ENCODE assay signal across 22 cellular contexts in the genomic region with DNA sequence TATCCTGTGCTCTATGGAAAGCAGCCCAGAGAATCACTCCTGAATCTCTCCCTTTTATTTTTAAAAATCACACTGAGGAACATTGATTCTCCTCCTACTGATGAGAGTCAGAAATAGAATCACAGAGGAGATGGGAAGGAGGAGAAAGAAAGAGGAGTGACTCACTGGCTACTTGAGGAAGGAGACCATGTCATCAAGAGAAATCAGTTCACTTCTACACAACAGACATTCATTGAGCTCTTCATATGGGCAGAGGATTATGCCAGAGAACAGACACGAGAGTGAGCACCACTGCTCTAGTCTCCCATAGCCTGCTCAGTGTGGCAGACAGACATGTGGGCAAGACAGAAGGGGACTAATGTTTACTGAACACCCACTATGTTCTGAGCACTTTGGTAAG. TPM values are rescaled to one million over a fixed set of nuclear protein-coding genes. Genes with fewer than 3 reads are reported as not detected.
A peak's percentile ranks its signal among the peaks of the same experiment; 100 is the strongest.
DNase-seq lines count a peak whose midpoint lies in the region; TF ChIP-seq lines count a peak whose summit lies in the region.
"Had no signal": no experiment of that assay in that cellular context is flagged by ENCODE, and none has a peak within 500 bp of the region (broad histone marks: within the 10 kb centered on the region; RNA-seq: fewer than 3 reads in every experiment).

No MANE protein-coding gene starts in this region.

- H3K4me1 ChIP-seq in colonic mucosa: no peaks in the 10 kb centered on the region
- H3K4me1 ChIP-seq: esophagus muscularis mucosa, heart right ventricle, pancreas had no signal

- peaks cover 10% of the 10 kb centered on the region for H3K4me1 Mint-ChIP-seq in osteocyte (ENCODE audit: unreplicated experiment)
- H3K4me1 Mint-ChIP-seq: activated CD4-positive, alpha-beta T cell treated with anti-CD3 and anti-CD28 coated beads for 36 hours; activated T-helper 17 cell treated with anti-CD3 and anti-CD28 coated beads, Interleukin-2, amount 50 U/mL, for 72 hours; naive thymus-derived CD8-positive, alpha-beta T cell had no signal

- H3K9ac ChIP-seq in colonic mucosa (ENCODE audit: low read depth in 2 of 2, low read length in 2 of 2): no peak overlapping the region

- no peak overlapping the region for H3K4me3 ChIP-seq in choroid plexus epithelial cell (ENCODE audit: low read depth, low read length)
- no peak overlapping the region for H3K4me3 ChIP-seq in colonic mucosa
- H3K4me3 ChIP-seq: dorsolateral prefrontal cortex, esophagus muscularis mucosa, heart right ventricle, pancreas had no signal

- H3K27me3 ChIP-seq in colonic mucosa: no peaks in the 10 kb centered on the region
- H3K27me3 ChIP-seq: dorsolateral prefrontal cortex, pancreas had no signal

- DNase-seq in AG08395 (ENCODE audit: low spot score): peak; percentile 71
- DNase-seq in HT1080 (ENCODE audit: low read depth): peak; percentile 68
- peak; percentile 26 for DNase-seq in choroid plexus epithelial cell (ENCODE audit: low read depth)
- peak; percentile 49 for DNase-seq in iris pigment epithelial cell (ENCODE audit: low read depth)
- DNase-seq in NCI-H510A treated with DMSO at 0.1 percent for 48 hours (lab: John Stamatoyannopoulos, UW): no peak
- DNase-seq in SHP77 treated with DMSO at 0.1 percent for 48 hours (lab: John Stamatoyannopoulos, UW): no peak
- no peak for DNase-seq in osteocyte (ENCODE audit: extremely low spot score, unreplicated experiment)
- DNase-seq in colonic mucosa: no peak
- DNase-seq: activated CD4-positive, alpha-beta T cell treated with anti-CD3 and anti-CD28 coated beads for 36 hours; CD4-positive, alpha-beta T cell; DMS53; dorsolateral prefrontal cortex; heart right ventricle; naive thymus-derived CD8-positive, alpha-beta T cell; NCI-H1105; NCI-H2081; NCI-H510A; pancreas; stimulated activated CD4-positive, alpha-beta T cell treated with anti-CD3 and anti-CD28 coated beads, Interleukin-1b, Interleukin-23, amount 100 ng/mL, for 48 hours; SW 1271 had no signal

- intact Hi-C loops in colonic mucosa (cut with DNase I): no loop called here

- peaks cover 12% of the 10 kb centered on the region for H3K9me3 Mint-ChIP-seq in osteocyte (ENCODE audit: unreplicated experiment)

- H3K36me3 Mint-ChIP-seq in osteocyte (ENCODE audit: unreplicated experiment): peaks cover 9% of the 10 kb centered on the region

- H3K27ac Mint-ChIP-seq in osteocyte (ENCODE audit: unreplicated experiment): no peak overlapping the region
- H3K27ac Mint-ChIP-seq: activated CD4-positive, alpha-beta T cell treated with anti-CD3 and anti-CD28 coated beads for 36 hours; activated T-helper 17 cell treated with anti-CD3 and anti-CD28 coated beads, Interleukin-2, amount 50 U/mL, for 72 hours; CD4-positive, alpha-beta T cell; naive thymus-derived CD8-positive, alpha-beta T cell had no signal

- H3K27me3 Mint-ChIP-seq in osteocyte (ENCODE audit: unreplicated experiment): no peaks in the 10 kb centered on the region

- H3K36me3 ChIP-seq in colonic mucosa: no peaks in the 10 kb centered on the region
- H3K36me3 ChIP-seq: esophagus muscularis mucosa, heart right ventricle, pancreas had no signal

- no peaks in the 10 kb centered on the region for H3K9me3 ChIP-seq in colonic mucosa
- H3K9me3 ChIP-seq: pancreas had no signal

- TF ChIP-seq CTCF in choroid plexus epithelial cell (conservative IDR thresholded peaks at IDR 0.05; ENCODE audit: low read depth, low read length) (no peak), osteocyte (IDR thresholded peaks at IDR 0.05) (no peak), colonic mucosa (IDR thresholded peaks at IDR 0.05) (no peak)

- no peak overlapping the region for H3K27ac ChIP-seq in colonic mucosa
- H3K27ac ChIP-seq: esophagus muscularis mucosa, heart right ventricle, pancreas had no signal

- no peak overlapping the region for H3K4me3 Mint-ChIP-seq in osteocyte (ENCODE audit: unreplicated experiment)
- H3K4me3 Mint-ChIP-seq: activated CD4-positive, alpha-beta T cell treated with anti-CD3 and anti-CD28 coated beads for 36 hours; activated T-helper 17 cell treated with anti-CD3 and anti-CD28 coated beads, Interleukin-2, amount 50 U/mL, for 72 hours; CD4-positive, alpha-beta T cell; naive thymus-derived CD8-positive, alpha-beta T cell had no signal

RNA-seq across cellular contexts. Expression of gene RAB3B, which starts 44.2 kb away (rescaled TPM):
- 20.5 and 23.3 TPM in 2 replicates for total RNA-seq in HT1080 (2014; rRNA removed; shearing (Covaris generic))
- polyA plus RNA-seq in HT1080 (2015; cell fraction: cytosol; rRNA removed): 14.1 and 19.8 TPM in 2 replicates
- 18.0 and 19.2 TPM in 2 replicates for polyA plus RNA-seq in HT1080 (2015; cell fraction: nucleus; rRNA removed)
- 8.2 and 8.3 TPM in 2 replicates for total RNA-seq in osteocyte
- total RNA-seq in colonic mucosa: 1 to 10 TPM; 3.6 to 6.0 TPM
- total RNA-seq: CD4-positive, alpha-beta T cell had no signal

Comparison
In these comparisons a context has a peak if more than half of its experiments do, and no peak if none do; other contexts are left out.
1. DNase-seq: peak in AG08395 (single experiment), HT1080 (single experiment), choroid plexus epithelial cell (single experiment) and iris pigment epithelial cell (single experiment); none in NCI-H510A treated with DMSO at 0.1 percent for 48 hours (single experiment), SHP77 treated with DMSO at 0.1 percent for 48 hours (single experiment), osteocyte (single experiment) and colonic mucosa (single experiment).